Comparison of ENCODE assay signal across 8 cellular contexts in genomic region chr10:102072867-102073527, GRCh38. TPM values are rescaled to one million over a fixed set of nuclear protein-coding genes. Genes with fewer than 3 reads are reported as not detected.
DNase-seq lines count a peak whose midpoint lies in the region; ATAC-seq and TF ChIP-seq lines count a peak whose summit lies in the region.

No MANE protein-coding gene starts in this region.

- no peak overlapping the region for H3K9ac ChIP-seq in neuronal stem cell (ENCODE audit: low read depth, low read length, poor library complexity)

- DNase-seq in GDM1 (lab: John Stamatoyannopoulos, UW) (peak; percentile 73), Kasumi-1 (lab: John Stamatoyannopoulos, UW) (peak; percentile 91 to 93), RPMI7951 (ENCODE audit: low read depth) (peak; percentile 67), fibroblast of pulmonary artery (ENCODE audit: low read depth) (peak; percentile 87), neuronal stem cell (ENCODE audit: low spot score) (peak; percentile 75), superior temporal gyrus (ENCODE audit: extremely low spot score) (peak; percentile 94)
- DNase-seq in activated T-cell treated with anti-CD3 and anti-CD28 coated beads, Interleukin-2, amount 50 U/mL, for 72 hours = peak; percentile 82

- H3K4ac ChIP-seq in neuronal stem cell (ENCODE audit: low read length) = no peak overlapping the region

- H3K27ac Mint-ChIP-seq in activated T-cell treated with anti-CD3 and anti-CD28 coated beads, Interleukin-2, amount 50 U/mL, for 72 hours = no peak overlapping the region

- no peaks in the 10 kb centered on the region for H3K79me1 ChIP-seq in neuronal stem cell (ENCODE audit: low read depth, low read length)

- H3K4me1 ChIP-seq in neuronal stem cell (ENCODE audit: control insufficient read depth in 2 of 2, insufficient read depth in 1 of 2, low read depth in 1 of 2, low read length in 2 of 2) = peaks cover 0 to 2% of the 10 kb centered on the region in 2 donors

- no peak overlapping the region for H4K91ac ChIP-seq in neuronal stem cell (ENCODE audit: low read depth, low read length, poor library complexity)

- H3K4me1 Mint-ChIP-seq in activated T-cell treated with anti-CD3 and anti-CD28 coated beads, Interleukin-2, amount 50 U/mL, for 72 hours (ENCODE audit: low read depth) = peaks cover 2% of the 10 kb centered on the region

- no peak overlapping the region for H2BK5ac ChIP-seq in neuronal stem cell (ENCODE audit: low read length)

- H2BK120ac ChIP-seq in neuronal stem cell (ENCODE audit: low read depth, low read length) = no peak overlapping the region

- WGBS in neuronal stem cell (ENCODE audit: extremely low coverage in 2 of 2, insufficient read length in 2 of 2, insufficient replicate concordance in 1 of 2), 2 donors = no CpG with 5 or more reads among the region's 3 CpGs

- no peaks in the 10 kb centered on the region for H3K27me3 Mint-ChIP-seq in activated T-cell treated with anti-CD3 and anti-CD28 coated beads, Interleukin-2, amount 50 U/mL, for 72 hours (ENCODE audit: low read depth)

- no peak overlapping the region for H2AFZ ChIP-seq in neuronal stem cell (ENCODE audit: low read length)

- no peak overlapping the region for H3K4me3 Mint-ChIP-seq in activated T-cell treated with anti-CD3 and anti-CD28 coated beads, Interleukin-2, amount 50 U/mL, for 72 hours

- H2BK12ac ChIP-seq in neuronal stem cell (ENCODE audit: low read length) = no peak overlapping the region

- no peak overlapping the region for H3K23ac ChIP-seq in neuronal stem cell (ENCODE audit: low read depth, low read length, poor library complexity)

- peaks cover 0 to 2% of the 10 kb centered on the region in 2 donors for H3K9me3 ChIP-seq in neuronal stem cell (replicated peaks in 1 of 2; ENCODE audit: control insufficient read depth in 2 of 2, insufficient read depth in 1 of 2, low read depth in 1 of 2, low read length in 2 of 2)

- peak; percentile 98 for TF ChIP-seq CTCF in fibroblast of pulmonary artery (IDR thresholded peaks at IDR 0.05; ENCODE audit: low read length, missing control alignments)

- H3K27me3 ChIP-seq in neuronal stem cell (ENCODE audit: control insufficient read depth in 3 of 3, insufficient read depth in 3 of 3, low read depth in 1 of 3, low read length in 3 of 3) = no peaks in the 10 kb centered on the region

- H3K9me3 Mint-ChIP-seq in activated T-cell treated with anti-CD3 and anti-CD28 coated beads, Interleukin-2, amount 50 U/mL, for 72 hours = no peaks in the 10 kb centered on the region

- peak; percentile 85 to 88 for ATAC-seq in activated T-cell treated with anti-CD3 and anti-CD28 coated beads, Interleukin-2, amount 50 U/mL, for 72 hours (replicated peaks in 1 of 2)
- no peak for ATAC-seq in GM21717 (IDR thresholded peaks at IDR 0.05; ENCODE audit: unreplicated experiment)

- H3K14ac ChIP-seq in neuronal stem cell (ENCODE audit: low read length) = no peak overlapping the region

- no peak overlapping the region for H3K27ac ChIP-seq in neuronal stem cell (replicated peaks; ENCODE audit: low read length)

- no peak overlapping the region for H3K4me3 ChIP-seq in fibroblast of pulmonary artery (replicated peaks; ENCODE audit: low read depth, low read length)
- H3K4me3 ChIP-seq in neuronal stem cell (ENCODE audit: low read length in 2 of 2) = no peak overlapping the region

- peaks cover 0 to 18% of the 10 kb centered on the region in 2 donors for H3K36me3 ChIP-seq in neuronal stem cell (replicated peaks in 1 of 2; ENCODE audit: control insufficient read depth in 2 of 2, insufficient read depth in 2 of 2, low read length in 2 of 2)

- H4K8ac ChIP-seq in neuronal stem cell (ENCODE audit: low read depth, low read length) = no peak overlapping the region

- H3K18ac ChIP-seq in neuronal stem cell (ENCODE audit: low read length) = no peak overlapping the region

- H3K36me3 Mint-ChIP-seq in activated T-cell treated with anti-CD3 and anti-CD28 coated beads, Interleukin-2, amount 50 U/mL, for 72 hours (ENCODE audit: insufficient read depth in 2 of 2) = no peaks in the 10 kb centered on the region

- H3K4me2 ChIP-seq in neuronal stem cell (ENCODE audit: insufficient read depth, low read length, poor library complexity, severe bottlenecking) = no peak overlapping the region

- no peak overlapping the region for H2BK15ac ChIP-seq in neuronal stem cell (ENCODE audit: low read length)

- H2AK5ac ChIP-seq in neuronal stem cell (ENCODE audit: low read depth, low read length) = no peak overlapping the region

RNA-seq across cellular contexts. Expression of gene HPS6, which starts 7.8 kb away (rescaled TPM):
- 5.3 and 10.7 TPM in 2 replicates for total RNA-seq in RPMI7951 (2014; rRNA removed; shearing (Covaris generic))
- 10 to 100 TPM; 11.8 to 14.0 TPM for total RNA-seq in activated T-cell treated with anti-CD3 and anti-CD28 coated beads, Interleukin-2, amount 50 U/mL, for 72 hours
- 6.3 TPM for polyA plus RNA-seq in neuronal stem cell (2013, experiment 1 of 2)
- polyA plus RNA-seq in neuronal stem cell (2013, experiment 2 of 2) = 6.3 TPM

RNA-seq across cellular contexts. Expression of gene ARMH3, which starts 17.0 kb away (rescaled TPM):
- 3.8 and 5.7 TPM in 2 replicates for total RNA-seq in RPMI7951 (2014; rRNA removed; shearing (Covaris generic))
- total RNA-seq in activated T-cell treated with anti-CD3 and anti-CD28 coated beads, Interleukin-2, amount 50 U/mL, for 72 hours = 10 to 100 TPM; 20.1 to 23.1 TPM
- 6.7 TPM for polyA plus RNA-seq in neuronal stem cell (2013, experiment 1 of 2)
- polyA plus RNA-seq in neuronal stem cell (2013, experiment 2 of 2) = 6.5 TPM

RNA-seq across cellular contexts. Expression of gene LDB1, which starts 47.2 kb away (rescaled TPM):
- 17.2 and 19.6 TPM in 2 replicates for total RNA-seq in RPMI7951 (2014; rRNA removed; shearing (Covaris generic))
- 10 to 100 TPM; 65.1 to 71.2 TPM for total RNA-seq in activated T-cell treated with anti-CD3 and anti-CD28 coated beads, Interleukin-2, amount 50 U/mL, for 72 hours
- 88.5 TPM for polyA plus RNA-seq in neuronal stem cell (2013, experiment 1 of 2)
- polyA plus RNA-seq in neuronal stem cell (2013, experiment 2 of 2) = 86.1 TPM

RNA-seq across cellular contexts. Expression of gene PPRC1, which starts 59.8 kb away (rescaled TPM):
- 10.6 and 14.7 TPM in 2 replicates for total RNA-seq in RPMI7951 (2014; rRNA removed; shearing (Covaris generic))
- 10 to 100 TPM; 42.6 to 51.4 TPM for total RNA-seq in activated T-cell treated with anti-CD3 and anti-CD28 coated beads, Interleukin-2, amount 50 U/mL, for 72 hours
- 19.0 TPM for polyA plus RNA-seq in neuronal stem cell (2013, experiment 1 of 2)
- 19.9 TPM for polyA plus RNA-seq in neuronal stem cell (2013, experiment 2 of 2)
